8 cellular contexts compared by ENCODE assay signal in genomic region chr7:158829342-158830210, GRCh38. TPM values are rescaled to one million over a fixed set of nuclear protein-coding genes. Genes with fewer than 3 reads are reported as not detected.
DNase-seq lines count a peak whose midpoint lies in the region; ATAC-seq and TF ChIP-seq lines count a peak whose summit lies in the region.

A gene with protein sequence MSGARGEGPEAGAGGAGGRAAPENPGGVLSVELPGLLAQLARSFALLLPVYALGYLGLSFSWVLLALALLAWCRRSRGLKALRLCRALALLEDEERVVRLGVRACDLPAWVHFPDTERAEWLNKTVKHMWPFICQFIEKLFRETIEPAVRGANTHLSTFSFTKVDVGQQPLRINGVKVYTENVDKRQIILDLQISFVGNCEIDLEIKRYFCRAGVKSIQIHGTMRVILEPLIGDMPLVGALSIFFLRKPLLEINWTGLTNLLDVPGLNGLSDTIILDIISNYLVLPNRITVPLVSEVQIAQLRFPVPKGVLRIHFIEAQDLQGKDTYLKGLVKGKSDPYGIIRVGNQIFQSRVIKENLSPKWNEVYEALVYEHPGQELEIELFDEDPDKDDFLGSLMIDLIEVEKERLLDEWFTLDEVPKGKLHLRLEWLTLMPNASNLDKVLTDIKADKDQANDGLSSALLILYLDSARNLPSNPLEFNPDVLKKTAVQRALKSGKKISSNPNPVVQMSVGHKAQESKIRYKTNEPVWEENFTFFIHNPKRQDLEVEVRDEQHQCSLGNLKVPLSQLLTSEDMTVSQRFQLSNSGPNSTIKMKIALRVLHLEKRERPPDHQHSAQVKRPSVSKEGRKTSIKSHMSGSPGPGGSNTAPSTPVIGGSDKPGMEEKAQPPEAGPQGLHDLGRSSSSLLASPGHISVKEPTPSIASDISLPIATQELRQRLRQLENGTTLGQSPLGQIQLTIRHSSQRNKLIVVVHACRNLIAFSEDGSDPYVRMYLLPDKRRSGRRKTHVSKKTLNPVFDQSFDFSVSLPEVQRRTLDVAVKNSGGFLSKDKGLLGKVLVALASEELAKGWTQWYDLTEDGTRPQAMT (minus strand): TSS chr7:158829509. CDS start chr7:158829418, 91 bp downstream.

- H3K27ac ChIP-seq in left ventricle myocardium inferior (replicated peaks) (peak within 1 kb of the TSS; percentile 100), vagina (peak within 1 kb of the TSS; percentile 97)

- H3K27me3 ChIP-seq in left ventricle myocardium inferior (ENCODE audit: low read depth), result no peaks in the 10 kb centered on the region
- H3K27me3 ChIP-seq in vagina, result no peaks in the 10 kb centered on the region

- ATAC-seq in HG02852 (IDR thresholded peaks at IDR 0.05; ENCODE audit: unreplicated experiment), result peak; percentile 80

- in situ Hi-C loops in GM13976 (cut with MboI; ENCODE audit: low sequenced_read_pairs, unreplicated experiment), result no loop called here

- peaks cover 61% of the 10 kb centered on the region for H3K4me1 ChIP-seq in left ventricle myocardium inferior
- peaks cover 17% of the 10 kb centered on the region for H3K4me1 ChIP-seq in vagina

- TF ChIP-seq CTCF in GM13976 (IDR thresholded peaks at IDR 0.05; ENCODE audit: borderline replicate concordance, control extremely low read depth, extremely low read depth, insufficient read depth, missing control alignments) (peak; percentile 24), left ventricle myocardium inferior (IDR thresholded peaks at IDR 0.05; ENCODE audit: borderline replicate concordance) (no peak), vagina (IDR thresholded peaks at IDR 0.05) (peak in 1 of 3 experiments; percentile 29)

- H3K9me3 ChIP-seq in left ventricle myocardium inferior (replicated peaks) (no peaks in the 10 kb centered on the region), vagina (no peaks in the 10 kb centered on the region)

- peak; percentile 95 to 96 for TF ChIP-seq POLR2A in vagina (IDR thresholded peaks at IDR 0.05)

- intact Hi-C loops in T-helper 1 cell treated with Interleukin-12 subunit alpha and Interleukin-12 subunit beta and Interleukin-4 antibody, amounts not matched to agents 30 ng/mL and 1 ng/mL, for 36 hours (cut with micrococcal nuclease), result loop anchor here (1.0 to 10.0 kb wide), 9 partner anchors 11 to 1495 kb away; partner anchors contain the start of genes DNAJB6, DYNC2I1 and NCAPG2
- intact Hi-C loops in left ventricle myocardium inferior (cut with micrococcal nuclease) (no loop called here), vagina (cut with DNase I) (loop anchor here (2.0 kb wide), 1 partner anchor 47 kb away; no protein-coding TSS in a partner anchor)

- H3K36me3 ChIP-seq in left ventricle myocardium inferior, result no peaks in the 10 kb centered on the region
- no peaks in the 10 kb centered on the region for H3K36me3 ChIP-seq in vagina

- peak; percentile 98 for DNase-seq in GM13976 (ENCODE audit: low spot score)
- peak; percentile 71 for DNase-seq in NCI-H146 treated with DMSO at 0.1 percent for 48 hours (lab: John Stamatoyannopoulos, UW; ENCODE audit: unreplicated experiment)
- DNase-seq in amniotic stem cell (lab: John Stamatoyannopoulos, UW), result peak; percentile 95
- peak; percentile 100 for DNase-seq in left ventricle myocardium inferior
- peak; percentile 98 for DNase-seq in putamen (ENCODE audit: low spot score)
- peak in 1 of 2 donors; percentile 97 for DNase-seq in vagina (ENCODE audit: extremely low spot score in 2 of 2)

- H3K4me3 ChIP-seq in left ventricle myocardium inferior (peak within 1 kb of the TSS; percentile 95), vagina (peak within 1 kb of the TSS; percentile 74 to 96)

RNA-seq across cellular contexts. Expression of the gene that starts here (rescaled TPM):
- 86.3 and 87.0 TPM in 2 replicates for total RNA-seq in T-helper 1 cell treated with Interleukin-12 subunit alpha and Interleukin-12 subunit beta and Interleukin-4 antibody, amounts not matched to agents 30 ng/mL and 1 ng/mL, for 36 hours
- 41.1 TPM for total RNA-seq in left ventricle myocardium inferior
- 82.5 TPM for total RNA-seq in vagina
